Comparison of ENCODE assay signal across 9 cellular contexts in the genomic region with DNA sequence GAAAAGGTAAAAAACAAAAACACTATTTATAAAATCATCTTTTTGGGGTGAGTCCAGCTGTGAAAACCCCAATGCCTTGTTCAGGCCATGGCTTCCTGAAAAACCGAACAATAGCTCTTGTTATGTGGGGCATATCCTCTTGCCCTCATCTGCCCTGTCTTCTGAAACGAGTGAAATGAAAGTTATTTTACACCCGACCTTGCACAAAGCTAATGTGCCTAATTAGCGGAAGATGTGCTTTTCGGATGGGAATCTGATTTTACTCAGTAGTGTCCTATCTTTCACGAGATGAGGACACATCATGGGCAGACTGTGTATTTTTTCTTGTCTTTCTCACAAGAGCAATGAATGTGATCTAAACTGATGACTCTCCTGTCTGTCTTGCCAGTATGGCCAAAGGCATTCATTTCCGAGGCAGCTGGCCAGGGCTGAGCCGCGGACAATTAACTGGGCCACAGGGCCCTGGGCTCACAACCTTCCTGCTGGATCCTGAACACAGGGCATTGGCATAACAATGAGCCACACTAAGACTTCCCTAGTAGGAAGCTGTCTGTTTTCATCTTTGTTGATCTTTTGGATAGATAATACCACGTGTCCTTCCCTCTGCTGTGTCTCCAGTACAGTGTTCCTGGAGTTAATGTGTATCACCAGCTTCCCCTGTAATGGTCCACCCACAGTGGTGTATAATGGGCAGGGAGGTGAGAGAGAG.
A peak's percentile ranks its signal among the peaks of the same experiment; 100 is the strongest.
DNase-seq lines count a peak whose midpoint lies in the region; ATAC-seq and TF ChIP-seq lines count a peak whose summit lies in the region.
"Had no signal": no experiment of that assay in that cellular context is flagged by ENCODE, and none has a peak within 500 bp of the region (broad histone marks: within the 10 kb centered on the region; RNA-seq: fewer than 3 reads in every experiment).

No MANE protein-coding gene starts in this region.

- peaks cover 0 to 13% of the 10 kb centered on the region in 2 donors for H3K4me1 ChIP-seq in right atrium auricular region
- no peaks in the 10 kb centered on the region for H3K4me1 ChIP-seq in aorta (ENCODE audit: control insufficient read depth in 1 of 2, insufficient read depth in 2 of 2, low read length in 2 of 2)

- H3K4me3 ChIP-seq in right atrium auricular region (no peak overlapping the region), aorta (ENCODE audit: low read length in 2 of 2) (no peak overlapping the region)

- H3K36me3 Mint-ChIP-seq in CD14-positive monocyte, result no peaks in the 10 kb centered on the region

- peaks cover 7% of the 10 kb centered on the region for H3K4me1 Mint-ChIP-seq in CD14-positive monocyte

- intact Hi-C loops in Right ventricle myocardium inferior (cut with DNase I), result no loop called here
- intact Hi-C loops in aorta (cut with DNase I), result no loop called here
- intact Hi-C loops in CD14-positive monocyte (cut with micrococcal nuclease), result no loop called here

- WGBS in aorta, 2 donors, result 81 to 85% methylated on average over 10 of the region's 10 CpGs

- H3K27me3 ChIP-seq in right atrium auricular region (no peaks in the 10 kb centered on the region), aorta (ENCODE audit: control insufficient read depth in 1 of 2, insufficient read depth in 2 of 2, low read length in 1 of 2) (no peaks in the 10 kb centered on the region)

- H3K36me3 ChIP-seq in right atrium auricular region (no peaks in the 10 kb centered on the region), aorta (ENCODE audit: control insufficient read depth in 1 of 2, insufficient read depth in 2 of 2, low read length in 1 of 2) (no peaks in the 10 kb centered on the region)

- TF ChIP-seq CTCF in right atrium auricular region (IDR thresholded peaks at IDR 0.05) (no peak), CD14-positive monocyte (IDR thresholded peaks at IDR 0.05) (no peak)

- H3K9me3 ChIP-seq in right atrium auricular region, result no peaks in the 10 kb centered on the region
- no peaks in the 10 kb centered on the region for H3K9me3 ChIP-seq in aorta (ENCODE audit: control insufficient read depth, low read length)

- peaks cover 0 to 3% (median 0%) of the 10 kb centered on the region in 3 donors for H3K27me3 Mint-ChIP-seq in CD14-positive monocyte (ENCODE audit: low read depth in 3 of 3)

- peak overlapping the region in 1 of 7 donors; percentile 51 for H3K27ac Mint-ChIP-seq in CD14-positive monocyte

- no peak overlapping the region for H3K4me3 Mint-ChIP-seq in CD14-positive monocyte

- peaks cover 0 to 3% (median 0%) of the 10 kb centered on the region in 7 donors for H3K9me3 Mint-ChIP-seq in CD14-positive monocyte

- DNase-seq in Right ventricle myocardium inferior (ENCODE audit: missing footprints) (no peak), right atrium auricular region (ENCODE audit: low spot score) (no peak), cerebellar cortex (ENCODE audit: low spot score) (peak; percentile 83), kidney tubule cell (ENCODE audit: low spot score) (peak; percentile 76), aorta (no peak), CD14-positive monocyte (ENCODE audit: low spot score) (no peak)

- H3K27ac ChIP-seq in right atrium auricular region (peak overlapping the region in 1 of 2 donors; percentile 8), aorta (ENCODE audit: low read depth in 1 of 2, low read length in 2 of 2) (no peak overlapping the region)
- H3K27ac ChIP-seq: epithelial cell of prostate had no signal

- ATAC-seq in Right ventricle myocardium inferior (peak; percentile 63), aorta (ENCODE audit: low FRiP score) (peak; percentile 48), GM19351 (IDR thresholded peaks at IDR 0.05; ENCODE audit: unreplicated experiment) (no peak), GM19324 (IDR thresholded peaks at IDR 0.05; ENCODE audit: low FRiP score, unreplicated experiment) (no peak)

Comparison
In these comparisons a context has a peak if more than half of its experiments do, and no peak if none do; other contexts are left out.
1. ATAC-seq: peak in Right ventricle myocardium inferior (single experiment) and aorta (single experiment); none in GM19351 (single experiment) and GM19324 (single experiment).
2. DNase-seq: peak in cerebellar cortex (single experiment) and kidney tubule cell (single experiment); none in Right ventricle myocardium inferior (single experiment), right atrium auricular region (single experiment), aorta (0 of 2) and CD14-positive monocyte (single experiment).